Comparison of ENCODE assay signal across 8 cellular contexts in the genomic region with DNA sequence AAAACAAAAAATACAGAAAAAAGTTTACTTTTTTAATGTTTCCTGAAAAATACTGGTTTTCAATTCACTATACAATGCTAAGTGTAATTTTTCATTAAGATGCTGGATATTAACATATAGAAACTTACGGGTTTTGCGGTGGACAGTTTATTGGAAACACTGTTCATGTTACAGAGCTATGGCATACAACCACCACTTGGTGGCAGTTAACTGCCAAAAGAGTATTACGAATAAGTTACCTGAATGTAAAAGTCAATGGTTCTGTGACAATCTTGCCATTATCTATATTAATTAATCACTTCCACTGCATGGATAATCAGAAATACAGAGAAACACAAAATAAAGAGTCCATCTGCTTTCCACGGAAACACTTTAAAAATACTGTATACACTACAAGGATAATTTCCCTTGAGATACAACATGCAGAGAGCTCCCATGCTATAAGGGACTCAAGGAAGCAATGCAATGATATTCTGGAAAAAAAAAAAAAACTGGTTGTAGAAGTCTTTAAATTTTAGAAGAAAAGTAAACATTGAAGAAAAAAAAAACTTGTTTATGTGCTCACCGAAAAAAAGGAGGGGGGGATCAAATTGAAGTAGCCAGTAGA.
DNase-seq lines count a peak whose midpoint lies in the region; ATAC-seq, FAIRE-seq and TF ChIP-seq lines count a peak whose summit lies in the region.

No MANE protein-coding gene starts in this region.

- no peaks in the 10 kb centered on the region for H3K9me3 ChIP-seq in SK-N-SH
- no peaks in the 10 kb centered on the region for H3K9me3 ChIP-seq in esophagus muscularis mucosa
- no peaks in the 10 kb centered on the region for H3K9me3 ChIP-seq in pancreas

- H3K4me1 ChIP-seq in SK-N-SH (ENCODE audit: control insufficient read depth in 1 of 2, insufficient read depth in 2 of 2, low read depth in 1 of 2, low read length in 1 of 2) (no peaks in the 10 kb centered on the region), esophagus muscularis mucosa (no peaks in the 10 kb centered on the region), pancreas (no peaks in the 10 kb centered on the region)

- H3K9ac ChIP-seq in SK-N-SH: no peak overlapping the region

- 13% methylated on average over 5 of the region's 5 CpGs for WGBS in SK-N-SH (ENCODE audit: low lambda C conversion rate)
- 45% methylated on average over 5 of the region's 5 CpGs for WGBS in esophagus muscularis mucosa
- WGBS in pancreas, 2 donors: 23 to 24% methylated on average over 5 of the region's 5 CpGs

- no peaks in the 10 kb centered on the region for H3K36me3 ChIP-seq in SK-N-SH (replicated peaks in 1 of 2; ENCODE audit: control insufficient read depth in 1 of 2, insufficient read depth in 2 of 2, low read length in 1 of 2)
- H3K36me3 ChIP-seq in esophagus muscularis mucosa: no peaks in the 10 kb centered on the region
- H3K36me3 ChIP-seq in pancreas: no peaks in the 10 kb centered on the region

- H3K9me2 ChIP-seq in SK-N-SH: no peaks in the 10 kb centered on the region

- TF ChIP-seq RAD21 in SK-N-SH (IDR thresholded peaks at IDR 0.05; ENCODE audit: low read length): peak; percentile 65

- TF ChIP-seq EP300 in SK-N-SH (IDR thresholded peaks at IDR 0.05; ENCODE audit: borderline replicate concordance in 1 of 2, low read depth in 1 of 2, low read length in 1 of 2) (no peak), esophagus muscularis mucosa (IDR thresholded peaks at IDR 0.05) (no peak)

- intact Hi-C loops in Right ventricle myocardium superior (cut with DNase I) (no loop called here), left cardiac atrium (cut with DNase I) (loop anchor here in 1 of 2 donors (10.0 kb wide), 1 partner anchor 86 kb away; no protein-coding TSS in a partner anchor), esophagus muscularis mucosa (cut with DNase I) (loop anchor here (10.0 kb wide), 1 partner anchor 96 kb away; a partner anchor contains a TSS), pancreas (cut with DNase I) (no loop called here)

- H3K27ac ChIP-seq in SK-N-SH (ENCODE audit: low read depth in 2 of 2, low read length in 1 of 2) (no peak overlapping the region), esophagus muscularis mucosa (replicated peaks in 1 of 4) (no peak overlapping the region), pancreas (no peak overlapping the region)

- H2AFZ ChIP-seq in SK-N-SH (ENCODE audit: low read depth): no peak overlapping the region

- H3K27me3 ChIP-seq in SK-N-SH (ENCODE audit: insufficient read depth) (no peaks in the 10 kb centered on the region), esophagus muscularis mucosa (no peaks in the 10 kb centered on the region), pancreas (no peaks in the 10 kb centered on the region)

- CTCF ChIA-PET in SK-N-SH (lab: Yijun Ruan, JAX): interaction anchor here (0.7 to 4.2 kb wide), 13 partner anchors 9 to 196 kb away, joined by 3 to 27 read pairs (median 4); no protein-coding TSS in a partner anchor

- no peak for TF ChIP-seq POLR2A in esophagus muscularis mucosa (IDR thresholded peaks at IDR 0.05; ENCODE audit: low read depth)

- TF ChIP-seq CTCF in SK-N-SH (IDR thresholded peaks at IDR 0.05) (peak; percentile 96), esophagus muscularis mucosa (IDR thresholded peaks at IDR 0.05) (peak; percentile 48 to 68 (median 59)), pancreas (IDR thresholded peaks at IDR 0.05) (peak in 3 of 4 donors; percentile 11 to 49 (median 47))

- H3K4me3 ChIP-seq in SK-N-SH (ENCODE audit: low read depth in 2 of 2, low read length in 1 of 2): no peak overlapping the region
- H3K4me3 ChIP-seq in esophagus muscularis mucosa: no peak overlapping the region
- no peak overlapping the region for H3K4me3 ChIP-seq in pancreas

- ATAC-seq in Right ventricle myocardium superior (ENCODE audit: poor library complexity) (peak; percentile 81), left cardiac atrium (no peak), GM21390 (IDR thresholded peaks at IDR 0.05; ENCODE audit: unreplicated experiment) (peak; percentile 94), HG03520 (IDR thresholded peaks at IDR 0.05; ENCODE audit: unreplicated experiment) (peak; percentile 97), pancreas (peak; percentile 46 to 79 (median 71))

- H3F3A ChIP-seq in SK-N-SH (replicated peaks; ENCODE audit: insufficient read depth): no peaks in the 10 kb centered on the region

- POLR2A ChIA-PET in SK-N-SH (lab: Yijun Ruan, JAX): no interaction called here

- no peak overlapping the region for H3K4me2 ChIP-seq in SK-N-SH

- H4K20me1 ChIP-seq in SK-N-SH (ENCODE audit: insufficient read depth): no peaks in the 10 kb centered on the region

- no peaks in the 10 kb centered on the region for H3K79me2 ChIP-seq in SK-N-SH (ENCODE audit: insufficient read depth)

- no peak for DNase-seq in Right ventricle myocardium superior
- no peak for DNase-seq in left cardiac atrium
- DNase-seq in SK-N-SH: peak; percentile 15
- no peak for DNase-seq in esophagus muscularis mucosa (ENCODE audit: extremely low spot score)
- no peak for DNase-seq in pancreas
- no peak for DNase-seq in GM19240 (ENCODE audit: insufficient read length, low spot score)

- peak; percentile 5 for FAIRE-seq in pancreas (lab: Jason Lieb, UNC)

TF ChIP-seq in SK-N-SH, 30 proteins besides CTCF, POLR2A, EP300 and RAD21:
- TF ChIP-seq FOXJ3 (CRISPR knock-in tag; IDR thresholded peaks at IDR 0.05): no peak
- no peak for TF ChIP-seq POLR2AphosphoS5 (IDR thresholded peaks at IDR 0.05; ENCODE audit: low read depth, low read length)
- 0 out of 2 replicates have a peak, but pooled peaks have one; percentile 3 for TF ChIP-seq NRF1 (IDR thresholded peaks at IDR 0.05; ENCODE audit: low read depth, low read length)
- no peak for TF ChIP-seq RXRA (IDR thresholded peaks at IDR 0.05; ENCODE audit: borderline replicate concordance, low read depth)
- TF ChIP-seq NFIC (IDR thresholded peaks at IDR 0.05; ENCODE audit: borderline replicate concordance): no peak
- TF ChIP-seq FOSL2 (IDR thresholded peaks at IDR 0.05; ENCODE audit: borderline replicate concordance, low read depth): no peak
- peak; percentile 62 for TF ChIP-seq SMC3 (IDR thresholded peaks at IDR 0.05; ENCODE audit: low read depth, low read length)
- no peak for TF ChIP-seq TEAD4 (IDR thresholded peaks at IDR 0.05; ENCODE audit: borderline replicate concordance, insufficient read depth)
- TF ChIP-seq FOXM1 (IDR thresholded peaks at IDR 0.05; ENCODE audit: low read depth): no peak

Comparison
In these comparisons a context has a peak if more than half of its experiments do, and no peak if none do; other contexts are left out.
1. ATAC-seq: peak in Right ventricle myocardium superior (single experiment), GM21390 (single experiment), HG03520 (single experiment) and pancreas (4 of 4); none in left cardiac atrium (0 of 2).
2. Peak in every context shown above with its lines, with median percentiles within 50 percentile points of each other: CTCF ChIP-seq.